Comparison of ENCODE assay signal across 8 cellular contexts in the genomic region with DNA sequence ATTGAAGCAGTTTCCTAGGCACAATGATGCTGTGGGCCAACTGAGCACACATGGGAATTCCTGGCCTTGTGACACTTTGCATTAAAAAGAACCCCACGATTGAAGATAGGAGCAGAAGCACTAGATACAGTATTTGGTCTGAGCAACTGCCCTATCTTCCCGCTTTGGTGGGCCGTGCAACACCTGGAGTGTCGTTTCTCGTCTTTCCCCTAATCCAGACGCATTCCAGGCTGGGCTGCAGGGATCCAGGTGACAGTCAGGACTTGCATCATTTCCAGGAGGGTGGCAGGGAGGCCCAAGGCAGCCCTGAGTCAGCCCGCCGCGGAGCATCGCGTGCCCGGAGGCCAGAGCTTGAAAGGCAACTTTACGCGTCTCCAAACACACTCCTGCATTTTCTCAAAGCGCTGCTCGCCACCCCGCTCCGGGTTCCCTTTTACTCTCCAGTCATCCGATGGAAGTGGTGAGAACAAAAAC. TPM values are rescaled to one million over a fixed set of nuclear protein-coding genes. Genes with fewer than 3 reads are reported as not detected.
DNase-seq lines count a peak whose midpoint lies in the region; FAIRE-seq and TF ChIP-seq lines count a peak whose summit lies in the region.

No MANE protein-coding gene starts in this region.

- TF ChIP-seq POLR2A in esophagus muscularis mucosa (IDR thresholded peaks at IDR 0.05; ENCODE audit: low read depth), result no peak

- intact Hi-C loops in esophagus muscularis mucosa (cut with DNase I), result loop anchor here (5.0 kb wide), 1 partner anchor 143 kb away; no protein-coding TSS in a partner anchor

- no peak for TF ChIP-seq CTCF in AG04450 (IDR thresholded peaks at IDR 0.05; ENCODE audit: low read depth, low read length)
- no peak for TF ChIP-seq CTCF in esophagus muscularis mucosa (IDR thresholded peaks at IDR 0.05)

- H3K36me3 ChIP-seq in H7 (replicated peaks; ENCODE audit: control insufficient read depth, insufficient read depth, low read length) (peaks cover 19% of the 10 kb centered on the region), esophagus muscularis mucosa (no peaks in the 10 kb centered on the region), rectal smooth muscle tissue (ENCODE audit: control insufficient read depth, insufficient read depth, low read length) (no peaks in the 10 kb centered on the region), small intestine (ENCODE audit: control insufficient read depth in 2 of 2, insufficient read depth in 2 of 2, low read length in 2 of 2) (no peaks in the 10 kb centered on the region)

- no peaks in the 10 kb centered on the region for H3K9me3 Mint-ChIP-seq in T-helper 2 cell treated with Interferon-gamma antibody and Interleukin-4, amounts not matched to agents 5 μg/mL and 100 μg/mL, for 36 hours

- 8% methylated on average over 19 of the region's 19 CpGs for WGBS in esophagus muscularis mucosa
- 3 to 4% (median 3%) methylated on average over 19 of the region's 19 CpGs for WGBS in small intestine, 3 donors

- no peak overlapping the region for H3K9ac ChIP-seq in rectal smooth muscle tissue (ENCODE audit: low read length)

- FAIRE-seq in small intestine (lab: Jason Lieb, UNC), result no peak

- H3K4me3 ChIP-seq in AG04450 (ENCODE audit: low read depth, low read length), result peak overlapping the region; percentile 96
- H3K4me3 ChIP-seq in H7 (ENCODE audit: insufficient read depth, low read depth, low read length), result peak overlapping the region; percentile 91
- H3K4me3 ChIP-seq in esophagus muscularis mucosa, result peak overlapping the region; percentile 45 to 64 (median 57)
- peak overlapping the region; percentile 68 for H3K4me3 ChIP-seq in rectal smooth muscle tissue (ENCODE audit: low read length)
- no peak overlapping the region for H3K4me3 ChIP-seq in small intestine (ENCODE audit: low read depth in 1 of 2, low read length in 2 of 2)

- POLR2A ChIA-PET in AG04450 (lab: Yijun Ruan, JAX), result interaction anchor here (0.5 to 4.9 kb wide), 8 partner anchors 9 to 653 kb away, joined by 3 to 45 read pairs (median 4); no protein-coding TSS in a partner anchor

- CTCF ChIA-PET in AG04450 (lab: Charles Lee), result interaction anchor here (6.1 to 7.3 kb wide), 3 partner anchors 34 to 286 kb away, joined by 28 to 121 read pairs (median 31); partner anchors contain the start of gene BOD1

- peak overlapping the region; percentile 98 for H3K4me3 Mint-ChIP-seq in T-helper 2 cell treated with Interferon-gamma antibody and Interleukin-4, amounts not matched to agents 5 μg/mL and 100 μg/mL, for 36 hours

- H3K4me1 ChIP-seq in esophagus muscularis mucosa, result peaks cover 38 to 69% (median 60%) of the 10 kb centered on the region in 4 donors
- peaks cover 16% of the 10 kb centered on the region for H3K4me1 ChIP-seq in rectal smooth muscle tissue (ENCODE audit: control insufficient read depth, insufficient read depth, low read length)
- H3K4me1 ChIP-seq in small intestine (ENCODE audit: control insufficient read depth in 2 of 2, insufficient read depth in 1 of 2, low read depth in 1 of 2, low read length in 1 of 2), result no peaks in the 10 kb centered on the region

- H3K27me3 ChIP-seq in AG04450 (ENCODE audit: control insufficient read depth, insufficient read depth, low read length) (no peaks in the 10 kb centered on the region), H7 (ENCODE audit: control insufficient read depth, insufficient read depth, low read length) (peaks cover 22% of the 10 kb centered on the region), esophagus muscularis mucosa (peaks cover 4 to 47% (median 10%) of the 10 kb centered on the region in 4 donors), rectal smooth muscle tissue (ENCODE audit: control insufficient read depth, insufficient read depth, low read length) (peaks cover 7% of the 10 kb centered on the region), small intestine (ENCODE audit: control insufficient read depth in 2 of 2, insufficient read depth in 2 of 2, low read length in 2 of 2) (peaks cover 26 to 31% of the 10 kb centered on the region in 2 donors)

- DNase-seq in AG04450 (ENCODE audit: low read depth, low spot score) (no peak), H7 (peak; percentile 80), esophagus muscularis mucosa (ENCODE audit: extremely low spot score) (no peak), NCI-H446 treated with DMSO at 0.1 percent for 48 hours (lab: John Stamatoyannopoulos, UW) (no peak), pons (ENCODE audit: low spot score) (no peak), small intestine (no peak)
- peak; percentile 29 for DNase-seq in T-helper 2 cell treated with Interferon-gamma antibody and Interleukin-4, amounts not matched to agents 5 μg/mL and 100 μg/mL, for 36 hours (ENCODE audit: low spot score)

- peaks cover 18% of the 10 kb centered on the region for H3K36me3 Mint-ChIP-seq in T-helper 2 cell treated with Interferon-gamma antibody and Interleukin-4, amounts not matched to agents 5 μg/mL and 100 μg/mL, for 36 hours (ENCODE audit: low read depth)

- peaks cover 5% of the 10 kb centered on the region for H3K27me3 Mint-ChIP-seq in T-helper 2 cell treated with Interferon-gamma antibody and Interleukin-4, amounts not matched to agents 5 μg/mL and 100 μg/mL, for 36 hours (ENCODE audit: low read depth)

- H3K4me1 Mint-ChIP-seq in T-helper 2 cell treated with Interferon-gamma antibody and Interleukin-4, amounts not matched to agents 5 μg/mL and 100 μg/mL, for 36 hours (ENCODE audit: low read depth), result peaks cover 56% of the 10 kb centered on the region

- peaks cover 3% of the 10 kb centered on the region for H3K9me3 ChIP-seq in AG04450 (ENCODE audit: control insufficient read depth, insufficient read depth, low read length)
- H3K9me3 ChIP-seq in esophagus muscularis mucosa, result no peaks in the 10 kb centered on the region
- no peaks in the 10 kb centered on the region for H3K9me3 ChIP-seq in small intestine (ENCODE audit: control insufficient read depth, low read depth)

- TF ChIP-seq EP300 in esophagus muscularis mucosa (IDR thresholded peaks at IDR 0.05), result no peak

- peak overlapping the region; percentile 87 for H3K27ac ChIP-seq in AG04450 (ENCODE audit: low read depth, low read length)
- peak overlapping the region; percentile 57 to 83 (median 62) for H3K27ac ChIP-seq in esophagus muscularis mucosa (replicated peaks in 1 of 4)
- H3K27ac ChIP-seq in rectal smooth muscle tissue (ENCODE audit: low read depth, low read length), result no peak overlapping the region
- H3K27ac ChIP-seq in small intestine (ENCODE audit: low read depth in 1 of 2, low read length in 1 of 2), result peak overlapping the region in 1 of 2 donors; percentile 33

- H3K27ac Mint-ChIP-seq in T-helper 2 cell treated with Interferon-gamma antibody and Interleukin-4, amounts not matched to agents 5 μg/mL and 100 μg/mL, for 36 hours, result peak overlapping the region; percentile 88

RNA-seq across cellular contexts. Expression of gene STC2, which starts 0.7 kb away (rescaled TPM):
- polyA plus RNA-seq in AG04450 (2011; rRNA removed), result 159 and 185 TPM in 2 replicates
- polyA minus RNA-seq in AG04450 (2011; rRNA and poly(A)+ RNA removed), result 216 and 240 TPM in 2 replicates
- total RNA-seq in H7 (2014; rRNA removed; shearing (Covaris generic)), result 17.8 and 29.5 TPM in 2 replicates
- 100 to 1,000 TPM in 1 of 4 donors, 10 to 100 TPM in 3; 72.4 to 130 (median 78.1) TPM for total RNA-seq in esophagus muscularis mucosa
- 10 to 100 TPM in 1 of 3 donors, 1 to 10 TPM in 1, not detected in 1; 1.4 to 12.1 TPM for polyA plus RNA-seq in small intestine

Comparison
In these comparisons a context has a peak if more than half of its experiments do, and no peak if none do; other contexts are left out.
1. DNase-seq: peak in H7 (single experiment) and T-helper 2 cell treated with Interferon-gamma antibody and Interleukin-4, amounts not matched to agents 5 μg/mL and 100 μg/mL, for 36 hours (single experiment); none in AG04450 (single experiment), esophagus muscularis mucosa (single experiment), NCI-H446 treated with DMSO at 0.1 percent for 48 hours (single experiment), pons (single experiment) and small intestine (single experiment).
2. H3K4me3 ChIP-seq: peak in AG04450 (single experiment), H7 (single experiment), esophagus muscularis mucosa (4 of 4) and rectal smooth muscle tissue (single experiment); none in small intestine (0 of 2).